Comparison of ENCODE assay signal across 1 cellular context in genomic region chr15:67691450-67691849, GRCh38.
TF ChIP-seq lines count a peak whose summit lies in the region.

No MANE protein-coding gene starts in this region.

TF ChIP-seq in H1, 55 proteins besides CTCF, POLR2A, EP300 and RAD21 (continued from another document):
- TF ChIP-seq BRCA1 (IDR thresholded peaks at IDR 0.05; ENCODE audit: low read depth, low read length) (no peak), CBX5 (IDR thresholded peaks at IDR 0.05; ENCODE audit: low read depth, low read length) (no peak), TAF1 (IDR thresholded peaks at IDR 0.05; ENCODE audit: low read depth, low read length) (no peak)
